21 cellular contexts compared by ENCODE assay signal in the genomic region with DNA sequence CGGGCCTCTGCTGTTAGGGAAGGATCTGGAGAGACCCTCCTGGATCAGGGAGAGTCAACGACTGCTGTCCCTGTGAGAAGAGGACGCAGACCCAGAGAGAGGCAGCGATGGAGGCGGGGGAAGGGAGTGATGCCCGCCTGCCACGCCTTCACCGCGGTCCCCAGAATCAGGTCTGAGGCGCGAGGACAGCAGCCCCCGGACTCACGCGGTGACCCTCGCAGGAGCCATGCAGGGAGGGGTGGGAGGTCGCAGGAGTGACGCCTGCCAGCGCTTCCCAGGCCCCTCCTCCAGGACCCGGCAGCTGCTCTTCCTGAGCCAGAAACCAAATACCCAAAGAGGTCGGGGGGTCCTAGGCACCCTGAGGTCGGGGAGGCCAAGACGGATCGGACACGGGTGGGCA. TPM values are rescaled to one million over a fixed set of nuclear protein-coding genes. Genes with fewer than 3 reads are reported as not detected.
"Had no signal": no experiment of that assay in that cellular context is flagged by ENCODE, and none has a peak within 500 bp of the region (broad histone marks: within the 10 kb centered on the region; RNA-seq: fewer than 3 reads in every experiment).

No MANE protein-coding gene starts in this region.

- H3K9me3 Mint-ChIP-seq: activated B cell treated with CpG ODN at 0.5 μM for 24 hours; activated naive CD4-positive, alpha-beta T cell treated with anti-CD3 and anti-CD28 coated beads for 36 hours; mesothelial cell of epicardium; neural crest cell had no signal

- H3K27me3 ChIP-seq: adrenal gland, cardiac muscle cell, gastrocnemius medialis, heart left ventricle, tibial nerve, vagina had no signal

- H3K4me3 Mint-ChIP-seq: activated B cell treated with CpG ODN at 0.5 μM for 24 hours; activated naive CD4-positive, alpha-beta T cell treated with anti-CD3 and anti-CD28 coated beads for 36 hours; mesothelial cell of epicardium; neural crest cell had no signal

- H3K27ac ChIP-seq: cardiac muscle cell, prostate gland, tibial nerve, vagina had no signal

- DNase-seq: activated B cell treated with CpG ODN at 0.5 μM for 24 hours; activated naive CD4-positive, alpha-beta T cell treated with anti-CD3 and anti-CD28 coated beads for 36 hours; adrenal gland; erythroblast; gastrocnemius medialis; heart left ventricle; left colon; right cardiac atrium; stimulated activated CD4-positive, alpha-beta T cell treated with anti-CD3 and anti-CD28 coated beads, Interleukin-15, amount 100 ng/mL, for 24 hours; stimulated activated CD4-positive, alpha-beta T cell treated with anti-CD3 and anti-CD28 coated beads, Interleukin-4, amount 100 ng/mL, for 1 hour; stimulated activated naive CD4-positive, alpha-beta T cell treated with Interleukin-2 at 50 U/mL for 16 hours; substantia nigra had no signal

- H3K9me3 ChIP-seq: adrenal gland, gastrocnemius medialis, heart left ventricle, prostate gland, tibial nerve, vagina had no signal

- H3K27me3 Mint-ChIP-seq: activated B cell treated with CpG ODN at 0.5 μM for 24 hours had no signal

- H3K4me1 ChIP-seq: prostate gland, tibial nerve, vagina had no signal

- ATAC-seq: gastrocnemius medialis, heart left ventricle, left colon, right cardiac atrium had no signal

- H3K27ac Mint-ChIP-seq: activated B cell treated with CpG ODN at 0.5 μM for 24 hours, mesothelial cell of epicardium had no signal

- H3K4me3 ChIP-seq: adrenal gland, cardiac muscle cell, gastrocnemius medialis, heart left ventricle, lung, prostate gland, skin epidermis, tibial nerve, vagina had no signal

- H3K4me1 Mint-ChIP-seq: mesothelial cell of epicardium, neural crest cell had no signal

RNA-seq across cellular contexts. Expression of gene TNFRSF4, which starts 6.2 kb away (rescaled TPM):
- total RNA-seq: cardiac muscle cell, vagina had no signal
- polyA plus RNA-seq: cardiac muscle cell had no signal

RNA-seq across cellular contexts. Expression of gene TNFRSF18, which starts 13.8 kb away (rescaled TPM):
- total RNA-seq: cardiac muscle cell, gastrocnemius medialis, neural crest cell, osteoblast had no signal

RNA-seq across cellular contexts. Expression of gene C1QTNF12, which starts 26.3 kb away (rescaled TPM):
- total RNA-seq: vagina had no signal
- polyA plus RNA-seq: cardiac muscle cell had no signal
